Comparison of ENCODE assay signal across 8 cellular contexts in genomic region chr2:68709421-68709911, GRCh38. TPM values are rescaled to one million over a fixed set of nuclear protein-coding genes. Genes with fewer than 3 reads are reported as not detected.
DNase-seq lines count a peak whose midpoint lies in the region; ATAC-seq and TF ChIP-seq lines count a peak whose summit lies in the region.

No MANE protein-coding gene starts in this region.

- in situ Hi-C loops in GM13977 (cut with MboI; ENCODE audit: low pct_unique_long_range_greater_than_20kb, low sequenced_read_pairs, unreplicated experiment), result loop anchor here (25.0 kb wide), 1 partner anchor 222 kb away; no protein-coding TSS in a partner anchor

- H3K9me3 Mint-ChIP-seq in activated T-helper 2 cell treated with anti-CD3 and anti-CD28 coated beads, Interferon-gamma antibody, Interleukin-2, Interleukin-4, amounts not matched to agents 10 μg/mL and 5 μg/mL and 100 μg/mL, durations not matched to agents 14 hours and 24 hours and 36 hours, result no peaks in the 10 kb centered on the region

- H3K27ac Mint-ChIP-seq in activated T-helper 2 cell treated with anti-CD3 and anti-CD28 coated beads, Interferon-gamma antibody, Interleukin-2, Interleukin-4, amounts not matched to agents 10 μg/mL and 5 μg/mL and 100 μg/mL, durations not matched to agents 14 hours and 24 hours and 36 hours, result no peak overlapping the region

- peaks cover 14% of the 10 kb centered on the region for H3K27me3 Mint-ChIP-seq in activated T-helper 2 cell treated with anti-CD3 and anti-CD28 coated beads, Interferon-gamma antibody, Interleukin-2, Interleukin-4, amounts not matched to agents 10 μg/mL and 5 μg/mL and 100 μg/mL, durations not matched to agents 14 hours and 24 hours and 36 hours (ENCODE audit: low read depth)

- H3K27ac ChIP-seq in C4-2B, result no peak overlapping the region

- peaks cover 28% of the 10 kb centered on the region for H3K4me1 Mint-ChIP-seq in activated T-helper 2 cell treated with anti-CD3 and anti-CD28 coated beads, Interferon-gamma antibody, Interleukin-2, Interleukin-4, amounts not matched to agents 10 μg/mL and 5 μg/mL and 100 μg/mL, durations not matched to agents 14 hours and 24 hours and 36 hours (ENCODE audit: low read depth)

- no peak overlapping the region for H3K4me3 Mint-ChIP-seq in activated T-helper 2 cell treated with anti-CD3 and anti-CD28 coated beads, Interferon-gamma antibody, Interleukin-2, Interleukin-4, amounts not matched to agents 10 μg/mL and 5 μg/mL and 100 μg/mL, durations not matched to agents 14 hours and 24 hours and 36 hours (ENCODE audit: low read depth)

- ATAC-seq in omental fat pad (ENCODE audit: low FRiP score), result peak; percentile 64
- ATAC-seq in GM21367 (IDR thresholded peaks at IDR 0.05; ENCODE audit: unreplicated experiment), result no peak

- DNase-seq in GM13977 (ENCODE audit: low spot score), result no peak
- peak; percentile 6 for DNase-seq in NCI-H1417 treated with DMSO at 0.1 percent for 48 hours (lab: John Stamatoyannopoulos, UW)
- DNase-seq in SW480 (ENCODE audit: low spot score), result peak; percentile 75
- peak; percentile 53 for DNase-seq in fibroblast of mammary gland (ENCODE audit: low read depth)
- DNase-seq in omental fat pad (ENCODE audit: low spot score), result no peak
- DNase-seq in activated T-helper 2 cell treated with anti-CD3 and anti-CD28 coated beads, Interferon-gamma antibody, Interleukin-2, Interleukin-4, amounts not matched to agents 10 μg/mL and 5 μg/mL and 100 μg/mL, durations not matched to agents 14 hours and 24 hours and 36 hours (ENCODE audit: low spot score), result no peak

- TF ChIP-seq CTCF in C4-2B (conservative IDR thresholded peaks at IDR 0.05) (peak; percentile 69), GM13977 (IDR thresholded peaks at IDR 0.05; ENCODE audit: extremely low read depth, insufficient read depth, missing control alignments) (peak; percentile 70), fibroblast of mammary gland (conservative IDR thresholded peaks at IDR 0.05; ENCODE audit: control insufficient read depth, insufficient read depth, low read depth, low read length) (peak; percentile 72), omental fat pad (IDR thresholded peaks at IDR 0.05) (no peak)

- H3K36me3 Mint-ChIP-seq in activated T-helper 2 cell treated with anti-CD3 and anti-CD28 coated beads, Interferon-gamma antibody, Interleukin-2, Interleukin-4, amounts not matched to agents 10 μg/mL and 5 μg/mL and 100 μg/mL, durations not matched to agents 14 hours and 24 hours and 36 hours (ENCODE audit: low read depth), result no peaks in the 10 kb centered on the region

- H3K4me3 ChIP-seq in fibroblast of mammary gland (ENCODE audit: control insufficient read depth, low read depth, low read length), result no peak overlapping the region

- intact Hi-C loops in activated T-helper 2 cell treated with anti-CD3 and anti-CD28 coated beads, Interferon-gamma antibody, Interleukin-2, Interleukin-4, amounts not matched to agents 10 μg/mL and 5 μg/mL and 100 μg/mL, durations not matched to agents 14 hours and 24 hours and 36 hours (cut with micrococcal nuclease), result loop anchor here (1.0 kb wide), 2 partner anchors 200 to 216 kb away; no protein-coding TSS in a partner anchor

RNA-seq across cellular contexts. Expression of gene ARHGAP25, which starts 25.1 kb away (rescaled TPM):
- total RNA-seq in omental fat pad, result 10 to 100 TPM in 2 of 4 donors, 1 to 10 TPM in 2; 6.1 to 40.8 (median 11.7) TPM
- total RNA-seq in activated T-helper 2 cell treated with anti-CD3 and anti-CD28 coated beads, Interferon-gamma antibody, Interleukin-2, Interleukin-4, amounts not matched to agents 10 μg/mL and 5 μg/mL and 100 μg/mL, durations not matched to agents 14 hours and 24 hours and 36 hours, result 39.9 and 41.3 TPM in 2 replicates

Comparison
In these comparisons a context has a peak if more than half of its experiments do, and no peak if none do; other contexts are left out.
1. CTCF ChIP-seq: peak in C4-2B (single experiment), GM13977 (single experiment) and fibroblast of mammary gland (single experiment); none in omental fat pad (0 of 3).
2. DNase-seq: peak in NCI-H1417 treated with DMSO at 0.1 percent for 48 hours (single experiment), SW480 (single experiment) and fibroblast of mammary gland (single experiment); none in GM13977 (single experiment), omental fat pad (single experiment) and activated T-helper 2 cell treated with anti-CD3 and anti-CD28 coated beads, Interferon-gamma antibody, Interleukin-2, Interleukin-4, amounts not matched to agents 10 μg/mL and 5 μg/mL and 100 μg/mL, durations not matched to agents 14 hours and 24 hours and 36 hours (single experiment).